ENCODE assay signal across 8 cellular contexts in genomic region chrX:54357414-54358377, GRCh38. TPM values are rescaled to one million over a fixed set of nuclear protein-coding genes. Genes with fewer than 3 reads are reported as not detected.
DNase-seq lines count a peak whose midpoint lies in the region; ATAC-seq and TF ChIP-seq lines count a peak whose summit lies in the region.

Gene WNK3 (minus strand): TSS chrX:54358046.

- H3K9me3 ChIP-seq in PC-3 (ENCODE audit: low read length) = no peaks in the 10 kb centered on the region

- H3K4me1 ChIP-seq in PC-3 (ENCODE audit: insufficient read depth, low read length) = no peaks in the 10 kb centered on the region
- no peaks in the 10 kb centered on the region for H3K4me1 ChIP-seq in foreskin keratinocyte

- no peaks in the 10 kb centered on the region for H3F3A ChIP-seq in PC-3 (ENCODE audit: low read length, unreplicated experiment)

- H3K27ac ChIP-seq in PC-3 (ENCODE audit: low read length) (no peak within 1 kb of the TSS), foreskin keratinocyte (no peak within 1 kb of the TSS)

- peak within 1 kb of the TSS; percentile 87 for H3K4me2 ChIP-seq in PC-3 (ENCODE audit: low read length)

- H3K9ac ChIP-seq in PC-3 (ENCODE audit: low read length) = no peak within 1 kb of the TSS

- H3K27me3 Mint-ChIP-seq in HFFc6 (ENCODE audit: insufficient read depth) (peaks cover 26% of the 10 kb centered on the region), natural killer cell (ENCODE audit: low read depth in 2 of 2) (peaks cover 34 to 49% of the 10 kb centered on the region in 2 donors)
- peaks cover 58% of the 10 kb centered on the region for H3K27me3 Mint-ChIP-seq in activated naive CD4-positive, alpha-beta T cell treated with anti-CD3 and anti-CD28 coated beads, Interleukin-2, amount 10 ng/mL, durations not matched to agents 7 days and 5 days

- H3K4me3 Mint-ChIP-seq in HFFc6 = peak within 1 kb of the TSS; percentile 66; the same call in 1 of the 2 replicates
- peak within 1 kb of the TSS; percentile 75 for H3K4me3 Mint-ChIP-seq in activated naive CD4-positive, alpha-beta T cell treated with anti-CD3 and anti-CD28 coated beads, Interleukin-2, amount 10 ng/mL, durations not matched to agents 7 days and 5 days
- peak within 1 kb of the TSS; percentile 81 for H3K4me3 Mint-ChIP-seq in natural killer cell

- H3K27ac Mint-ChIP-seq in HFFc6 = no peak within 1 kb of the TSS
- H3K27ac Mint-ChIP-seq in activated naive CD4-positive, alpha-beta T cell treated with anti-CD3 and anti-CD28 coated beads, Interleukin-2, amount 10 ng/mL, durations not matched to agents 7 days and 5 days = no peak within 1 kb of the TSS
- H3K27ac Mint-ChIP-seq in natural killer cell = peak within 1 kb of the TSS in 1 of 2 donors; percentile 42

- DNase-seq in HFFc6 (no peak), PC-3 (peak; percentile 41), foreskin keratinocyte (peak; percentile 32 to 62), natural killer cell (peak; percentile 14), stromal cell of bone marrow (ENCODE audit: low read depth) (peak; percentile 17)
- peak; percentile 52 for DNase-seq in activated naive CD4-positive, alpha-beta T cell treated with anti-CD3 and anti-CD28 coated beads, Interleukin-2, amount 10 ng/mL, durations not matched to agents 7 days and 5 days

- no peaks in the 10 kb centered on the region for H3K79me2 ChIP-seq in PC-3 (ENCODE audit: low read length)

- H3K4me1 Mint-ChIP-seq in HFFc6 (ENCODE audit: low read depth) = no peaks in the 10 kb centered on the region
- H3K4me1 Mint-ChIP-seq in activated naive CD4-positive, alpha-beta T cell treated with anti-CD3 and anti-CD28 coated beads, Interleukin-2, amount 10 ng/mL, durations not matched to agents 7 days and 5 days = peaks cover 25% of the 10 kb centered on the region
- peaks cover 8 to 27% of the 10 kb centered on the region in 2 donors for H3K4me1 Mint-ChIP-seq in natural killer cell

- no peaks in the 10 kb centered on the region for H4K20me1 ChIP-seq in PC-3 (ENCODE audit: low read length)

- ATAC-seq in PC-3 (peak; percentile 82), foreskin keratinocyte (peak; percentile 85), natural killer cell (peak; percentile 43 to 62 (median 53)), GM18520 (IDR thresholded peaks at IDR 0.05; ENCODE audit: unreplicated experiment) (no peak), HG03045 (IDR thresholded peaks at IDR 0.05; ENCODE audit: unreplicated experiment) (no peak)

- POLR2A ChIA-PET in PC-3 (lab: Charles Lee; ENCODE audit: unreplicated experiment) = no interaction called here

- no peaks in the 10 kb centered on the region for H3K36me3 ChIP-seq in PC-3 (ENCODE audit: low read depth, low read length)

- BruUV-seq in PC-3 (replicated peaks; lab: Mats Ljungman, UMichigan) = no TSS peak

- peak within 1 kb of the TSS; percentile 69 for H3K4me3 ChIP-seq in PC-3 (ENCODE audit: low read length)

- no peaks in the 10 kb centered on the region for H3K9me3 Mint-ChIP-seq in HFFc6
- no peaks in the 10 kb centered on the region for H3K9me3 Mint-ChIP-seq in activated naive CD4-positive, alpha-beta T cell treated with anti-CD3 and anti-CD28 coated beads, Interleukin-2, amount 10 ng/mL, durations not matched to agents 7 days and 5 days
- H3K9me3 Mint-ChIP-seq in natural killer cell = no peaks in the 10 kb centered on the region

- H3K36me3 Mint-ChIP-seq in HFFc6 (ENCODE audit: low read depth) (no peaks in the 10 kb centered on the region), natural killer cell (no peaks in the 10 kb centered on the region)
- no peaks in the 10 kb centered on the region for H3K36me3 Mint-ChIP-seq in activated naive CD4-positive, alpha-beta T cell treated with anti-CD3 and anti-CD28 coated beads, Interleukin-2, amount 10 ng/mL, durations not matched to agents 7 days and 5 days

- intact Hi-C loops in PC-3 (cut with micrococcal nuclease) = no loop called here
- intact Hi-C loops in natural killer cell (cut with micrococcal nuclease) = no loop called here

- H3K27me3 ChIP-seq in PC-3 (ENCODE audit: low read length) (peaks cover 37% of the 10 kb centered on the region), foreskin keratinocyte (no peaks in the 10 kb centered on the region)

- CTCF ChIA-PET in PC-3 (lab: Charles Lee) = no interaction called here
- CTCF ChIA-PET in activated naive CD4-positive, alpha-beta T cell treated with anti-CD3 and anti-CD28 coated beads, Interleukin-2, amount 10 ng/mL, durations not matched to agents 7 days and 5 days (lab: Charles Lee) = no interaction called here

- no peaks in the 10 kb centered on the region for H3K9me2 ChIP-seq in PC-3 (replicated peaks; ENCODE audit: low read length)

- TF ChIP-seq CTCF in HFFc6 (IDR thresholded peaks at IDR 0.05) (no peak), PC-3 (conservative IDR thresholded peaks at IDR 0.05; ENCODE audit: low read depth, low read length) (no peak), foreskin keratinocyte (conservative IDR thresholded peaks at IDR 0.05) (no peak), natural killer cell (IDR thresholded peaks at IDR 0.05) (no peak)

- peak within 1 kb of the TSS; percentile 89 for H2AFZ ChIP-seq in PC-3 (ENCODE audit: low read length)

RNA-seq across cellular contexts. Expression of gene WNK3, which starts in this region (rescaled TPM):
- not detected for total RNA-seq in HFFc6 (2021; fragmentation: NEBNext Ultra II Directional; extraction: Animal tissue kit (Norgen Biotek cat#: 25700))
- total RNA-seq in PC-3 (2014; rRNA removed) (0.06 and 0.33 TPM in 2 replicates), foreskin keratinocyte (1.6 TPM in 2 replicates), natural killer cell (under 1 TPM in 2 of 3 donors, not detected in 1; 0.05 to 0.13 TPM)
- polyA plus RNA-seq in foreskin keratinocyte = 0.17 and 0.20 TPM in 2 replicates

Comparison
In these comparisons a context has a peak if more than half of its experiments do, and no peak if none do; other contexts are left out.
1. Peak in DNase-seq, ATAC-seq, H3K4me3 ChIP-seq and H3K4me2 ChIP-seq in PC-3; RNA of the gene not detected or under 1 TPM.
2. Peak in DNase-seq and ATAC-seq in natural killer cell; RNA of the gene not detected or under 1 TPM.